7 cellular contexts compared by ENCODE assay signal in genomic region chr16:87870419-87871272, GRCh38. TPM values are rescaled to one million over a fixed set of nuclear protein-coding genes. Genes with fewer than 3 reads are reported as not detected.
DNase-seq lines count a peak whose midpoint lies in the region; ATAC-seq and TF ChIP-seq lines count a peak whose summit lies in the region.
"Not testable (repeated sequence)": the region's sequence is repeated elsewhere in the genome, so short reads cannot be mapped to it uniquely, and the experiment has no call there.

No MANE protein-coding gene starts in this region.

- DNase-seq in EH (ENCODE audit: low read depth): peak; percentile 96
- DNase-seq in LHCN-M2 (ENCODE audit: low read depth): peak; percentile 59
- peak; percentile 87 for DNase-seq in RWPE1 (ENCODE audit: low spot score)
- peak; percentile 56 for DNase-seq in activated CD8-positive, alpha-beta memory T cell treated with anti-CD3 and anti-CD28 coated beads, Interleukin-2, amount 50 U/mL, for 48 hours
- DNase-seq in central memory CD8-positive, alpha-beta T cell (ENCODE audit: low spot score in 2 of 2); immature natural killer cell: not testable (repeated sequence)
- DNase-seq in trophoblast cell: peak; percentile 61 to 72

- not testable (repeated sequence) for H3K4me3 ChIP-seq in trophoblast cell (ENCODE audit: low read depth, low read length)

- H2BK120ac ChIP-seq in trophoblast cell (ENCODE audit: insufficient read depth, low read length, poor library complexity): peak overlapping the region; percentile 97

- H3K9me3 Mint-ChIP-seq in central memory CD8-positive, alpha-beta T cell; immature natural killer cell: not testable (repeated sequence)

- not testable (repeated sequence) for H3K9me3 ChIP-seq in trophoblast cell (ENCODE audit: insufficient read depth, low read depth, low read length)

- H3K27ac Mint-ChIP-seq in central memory CD8-positive, alpha-beta T cell (ENCODE audit: low read depth): peak overlapping the region; percentile 69
- H3K27ac Mint-ChIP-seq in immature natural killer cell: peak overlapping the region in 5 of 6 donors; percentile 73 to 87 (median 82)

- H2AFZ ChIP-seq in trophoblast cell (ENCODE audit: insufficient read depth, low read length, poor library complexity): peak overlapping the region; percentile 62

- peaks cover 43% of the 10 kb centered on the region for H3K4me1 Mint-ChIP-seq in central memory CD8-positive, alpha-beta T cell
- H3K4me1 Mint-ChIP-seq in immature natural killer cell: peaks cover 11 to 20% of the 10 kb centered on the region in 2 donors

- H3K23ac ChIP-seq in trophoblast cell (ENCODE audit: low read length): not testable (repeated sequence)

- H3K36me3 ChIP-seq in trophoblast cell (ENCODE audit: control insufficient read depth in 1 of 2, insufficient read depth in 2 of 2, low read length in 2 of 2): not testable (repeated sequence)

- peak overlapping the region; percentile 99 for H3K27ac ChIP-seq in RWPE1
- H3K27ac ChIP-seq in trophoblast cell (ENCODE audit: low read depth, low read length): peak overlapping the region; percentile 97

- peaks cover 30 to 34% of the 10 kb centered on the region in 2 experiments for H3K4me1 ChIP-seq in trophoblast cell (ENCODE audit: control insufficient read depth in 1 of 2, insufficient read depth in 2 of 2, low read length in 2 of 2)

- peaks cover 11% of the 10 kb centered on the region for H3K27me3 Mint-ChIP-seq in central memory CD8-positive, alpha-beta T cell
- peaks cover 4 to 34% (median 14%) of the 10 kb centered on the region in 3 donors for H3K27me3 Mint-ChIP-seq in immature natural killer cell (ENCODE audit: low read depth in 3 of 3)

- peak overlapping the region; percentile 99 for H2BK5ac ChIP-seq in trophoblast cell (ENCODE audit: low read depth, low read length, poor library complexity)

- H4K8ac ChIP-seq in trophoblast cell (ENCODE audit: low read depth, low read length): peak overlapping the region; percentile 95

- peak overlapping the region; percentile 9 for H3K4ac ChIP-seq in trophoblast cell (ENCODE audit: low read depth, low read length)

- not testable (repeated sequence) for H4K12ac ChIP-seq in trophoblast cell (ENCODE audit: low read depth, low read length)

- peak overlapping the region; percentile 98 for H3K18ac ChIP-seq in trophoblast cell (ENCODE audit: low read length)

- not testable (repeated sequence) for TF ChIP-seq CTCF in RWPE1 (conservative IDR thresholded peaks at IDR 0.05; ENCODE audit: low read depth)

- peak overlapping the region; percentile 99 for H4K91ac ChIP-seq in trophoblast cell (ENCODE audit: low read depth, low read length)

- H2BK12ac ChIP-seq in trophoblast cell (ENCODE audit: low read length): peak overlapping the region; percentile 98

- peak overlapping the region; percentile 40 for H3K4me2 ChIP-seq in trophoblast cell (ENCODE audit: low read length)

- peak overlapping the region; percentile 99 for H2AK5ac ChIP-seq in trophoblast cell (ENCODE audit: low read length)

- H3K36me3 Mint-ChIP-seq in central memory CD8-positive, alpha-beta T cell (ENCODE audit: insufficient read depth): peaks cover 26% of the 10 kb centered on the region
- H3K36me3 Mint-ChIP-seq in immature natural killer cell: not testable (repeated sequence)

- peaks cover 28% of the 10 kb centered on the region for H3K79me2 ChIP-seq in trophoblast cell (ENCODE audit: control insufficient read depth, insufficient read depth, low read length, poor library complexity)

- peak overlapping the region; percentile 86 for H3K14ac ChIP-seq in trophoblast cell (ENCODE audit: low read length)

- CTCF ChIA-PET in RWPE1 (lab: Yijun Ruan, JAX): interaction anchor here (0.7 to 7.7 kb wide), 18 partner anchors 18 to 567 kb away, joined by 3 to 53 read pairs (median 5); no protein-coding TSS in a partner anchor

- ATAC-seq in central memory CD8-positive, alpha-beta T cell (replicated peaks; ENCODE audit: extremely low read depth, poor library complexity, severe bottlenecking): not testable (repeated sequence)

- POLR2A ChIA-PET in RWPE1 (lab: Yijun Ruan, JAX; ENCODE audit: low non-redundant PET): interaction anchor here (0.6 kb wide), 1 partner anchor 46 kb away, joined by 4 read pairs; no protein-coding TSS in a partner anchor

- not testable (repeated sequence) for H3K9ac ChIP-seq in trophoblast cell (ENCODE audit: low read length)

- peaks cover 36% of the 10 kb centered on the region for H3K79me1 ChIP-seq in trophoblast cell (ENCODE audit: low read length)

- no CpG with 5 or more reads among the region's 24 CpGs for whole genome bisulfite sequencing in trophoblast cell (ENCODE audit: extremely low coverage, insufficient coverage, insufficient read length)

- H3K4me3 Mint-ChIP-seq in central memory CD8-positive, alpha-beta T cell: not testable (repeated sequence)
- peak overlapping the region in 3 of 5 donors; percentile 35 to 50 (median 45) for H3K4me3 Mint-ChIP-seq in immature natural killer cell

- not testable (repeated sequence) for H3K27me3 ChIP-seq in trophoblast cell (ENCODE audit: insufficient read depth, low read length)

RNA-seq across cellular contexts. Expression of gene SLC7A5, which starts 1.3 kb away (rescaled TPM):
- total RNA-seq in LHCN-M2 (2014; rRNA removed): 21.9 and 24.5 TPM in 2 replicates
- polyA plus RNA-seq in LHCN-M2 (2012): 248 TPM
- 1 to 10 TPM; 2.6 to 7.3 (median 4.2) TPM for polyA plus RNA-seq in immature natural killer cell
- 379 and 403 TPM in 2 replicates for polyA plus RNA-seq in trophoblast cell (2013)
